8 cellular contexts compared by ENCODE assay signal in genomic region chr2:222305510-222306392, GRCh38. TPM values are rescaled to one million over a fixed set of nuclear protein-coding genes. Genes with fewer than 3 reads are reported as not detected.
DNase-seq lines count a peak whose midpoint lies in the region.

No MANE protein-coding gene starts in this region.

- H3K4me3 ChIP-seq in muscle layer of colon (ENCODE audit: low read depth in 1 of 2, low read length in 2 of 2): peak overlapping the region; percentile 44 to 63

- peaks cover 24% of the 10 kb centered on the region for H3K4me1 Mint-ChIP-seq in T-helper 1 cell treated with Interleukin-12 subunit alpha and Interleukin-12 subunit beta and Interleukin-4 antibody, amounts not matched to agents 30 μg/mL and 1 μg/mL, for 36 hours (ENCODE audit: low read depth)

- H3K4me1 ChIP-seq in muscle layer of colon (ENCODE audit: insufficient read depth, low read length): peaks cover 34% of the 10 kb centered on the region

- peaks cover 100% of the 10 kb centered on the region in 2 donors for H3K27me3 ChIP-seq in muscle layer of colon (ENCODE audit: control insufficient read depth in 1 of 2, insufficient read depth in 2 of 2, low read length in 2 of 2)

- no peaks in the 10 kb centered on the region for H3K36me3 ChIP-seq in muscle layer of colon (ENCODE audit: insufficient read depth, low read length)

- H3K27me3 Mint-ChIP-seq in T-helper 1 cell treated with Interleukin-12 subunit alpha and Interleukin-12 subunit beta and Interleukin-4 antibody, amounts not matched to agents 30 μg/mL and 1 μg/mL, for 36 hours (ENCODE audit: low read depth): peaks cover 99% of the 10 kb centered on the region

- no peak overlapping the region for H3K9ac ChIP-seq in muscle layer of colon (ENCODE audit: low read length)

- peak overlapping the region; percentile 57 for H3K27ac Mint-ChIP-seq in T-helper 1 cell treated with Interleukin-12 subunit alpha and Interleukin-12 subunit beta and Interleukin-4 antibody, amounts not matched to agents 30 μg/mL and 1 μg/mL, for 36 hours

- no peaks in the 10 kb centered on the region for H3K9me3 ChIP-seq in muscle layer of colon (ENCODE audit: low read length)

- H3K4me3 Mint-ChIP-seq in T-helper 1 cell treated with Interleukin-12 subunit alpha and Interleukin-12 subunit beta and Interleukin-4 antibody, amounts not matched to agents 30 μg/mL and 1 μg/mL, for 36 hours: peak overlapping the region; percentile 59

- H3K9me3 Mint-ChIP-seq in T-helper 1 cell treated with Interleukin-12 subunit alpha and Interleukin-12 subunit beta and Interleukin-4 antibody, amounts not matched to agents 30 μg/mL and 1 μg/mL, for 36 hours: peaks cover 12% of the 10 kb centered on the region

- H3K27ac ChIP-seq in muscle layer of colon (ENCODE audit: low read depth, low read length): no peak overlapping the region

- peaks cover 12% of the 10 kb centered on the region for H3K36me3 Mint-ChIP-seq in T-helper 1 cell treated with Interleukin-12 subunit alpha and Interleukin-12 subunit beta and Interleukin-4 antibody, amounts not matched to agents 30 μg/mL and 1 μg/mL, for 36 hours (ENCODE audit: low read depth)

- DNase-seq in T-helper 1 cell (no peak), NCI-H1092 (lab: John Stamatoyannopoulos, UW) (peak; percentile 39), dermis blood vessel endothelial cell (peak; percentile 51), SIG-M5 treated with dmso at 0.1 percent for 504 hours (lab: John Stamatoyannopoulos, UW; ENCODE audit: unreplicated experiment) (no peak), NCI-H2171 (lab: John Stamatoyannopoulos, UW) (no peak)
- DNase-seq in activated CD4-positive, CD25-positive, alpha-beta regulatory T cell treated with anti-CD3 and anti-CD28 coated beads, Interleukin-2, amount 50 U/mL, for 72 hours: no peak

RNA-seq across cellular contexts. Expression of gene PAX3, which starts 7.0 kb away (rescaled TPM):
- not detected in 2 replicates for total RNA-seq in dermis blood vessel endothelial cell

Comparison
In these comparisons a context has a peak if more than half of its experiments do, and no peak if none do; other contexts are left out.
1. DNase-seq: peak in NCI-H1092 (single experiment) and dermis blood vessel endothelial cell (single experiment); none in T-helper 1 cell (0 of 5), activated CD4-positive, CD25-positive, alpha-beta regulatory T cell treated with anti-CD3 and anti-CD28 coated beads, Interleukin-2, amount 50 U/mL, for 72 hours (single experiment), SIG-M5 treated with dmso at 0.1 percent for 504 hours (single experiment) and NCI-H2171 (single experiment).